Comparison of ENCODE assay signal across 16 cellular contexts in the genomic region with DNA sequence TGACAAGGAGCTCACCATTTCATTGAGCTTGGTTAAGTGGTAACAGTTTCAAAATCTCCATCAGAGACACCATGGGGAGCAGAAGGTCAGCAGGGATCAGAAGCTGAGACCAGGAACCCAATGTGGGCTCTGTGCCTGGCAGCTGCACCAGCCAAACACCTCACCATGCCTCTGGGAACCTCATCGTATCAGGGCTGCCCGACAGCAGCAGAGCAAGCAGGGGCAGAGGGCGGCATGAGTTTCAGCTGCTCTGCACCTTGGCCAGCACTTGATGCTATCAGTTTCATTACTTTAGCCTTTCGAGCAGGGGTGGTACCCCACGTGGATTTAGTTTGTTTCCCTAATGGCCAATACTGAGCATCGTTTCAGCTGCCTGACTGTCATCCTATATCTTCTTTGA.
"Had no signal": no experiment of that assay in that cellular context is flagged by ENCODE, and none has a peak within 500 bp of the region (broad histone marks: within the 10 kb centered on the region; RNA-seq: fewer than 3 reads in every experiment).

No MANE protein-coding gene starts in this region.

- DNase-seq: activated CD4-positive, alpha-beta T cell treated with anti-CD3 and anti-CD28 coated beads, Interleukin-2, amount 10 ng/mL, durations not matched to agents 7 days and 5 days; activated CD4-positive, CD25-positive, alpha-beta regulatory T cell treated with anti-CD3 and anti-CD28 coated beads, Interleukin-2, amount 50 U/mL, for 72 hours; activated naive CD4-positive, alpha-beta T cell; activated T-cell treated with anti-CD3 and anti-CD28 coated beads, Interleukin-2, amount 50 U/mL, for 1 hour; effector CD4-positive, alpha-beta T cell; naive B cell; retina; stimulated activated CD4-positive, alpha-beta T cell treated with anti-CD3 and anti-CD28 coated beads, Interleukin-12 subunit alpha, Interleukin-12 subunit beta, amount 100 ng/mL, for 4 hours; stimulated activated CD4-positive, alpha-beta T cell treated with anti-CD3 and anti-CD28 coated beads, Interleukin-4, amount 100 ng/mL, for 4 hours; stimulated activated naive CD8-positive, alpha-beta T cell treated with anti-CD3 and anti-CD28 coated beads, Interleukin-15, Interleukin-2, amounts not matched to agents 100 U/mL and 50 U/mL, for 24 hours had no signal

- H3K27ac ChIP-seq: VCaP had no signal

- H3K4me3 ChIP-seq: lung had no signal

- ATAC-seq: left lobe of liver; stimulated activated naive CD8-positive, alpha-beta T cell treated with anti-CD3 and anti-CD28 coated beads, Interleukin-15, Interleukin-2, amounts not matched to agents 100 U/mL and 50 U/mL, for 24 hours had no signal

- H3K4me3 Mint-ChIP-seq: activated CD4-positive, alpha-beta T cell treated with anti-CD3 and anti-CD28 coated beads, Interleukin-2, amount 10 ng/mL, durations not matched to agents 7 days and 5 days; brain; dendritic cell treated with granulocyte-macrophage colony-stimulating factor and Interleukin-4, amounts not matched to agents 40 ng/mL and 50 ng/mL, for 4 days; naive B cell had no signal

- H3K27me3 Mint-ChIP-seq: activated CD4-positive, alpha-beta T cell treated with anti-CD3 and anti-CD28 coated beads, Interleukin-2, amount 10 ng/mL, durations not matched to agents 7 days and 5 days; dendritic cell treated with granulocyte-macrophage colony-stimulating factor and Interleukin-4, amounts not matched to agents 40 ng/mL and 50 ng/mL, for 4 days; naive B cell; progenitor cell of endocrine pancreas had no signal

- H3K9me3 Mint-ChIP-seq: activated CD4-positive, alpha-beta T cell treated with anti-CD3 and anti-CD28 coated beads, Interleukin-2, amount 10 ng/mL, durations not matched to agents 7 days and 5 days; brain; dendritic cell treated with granulocyte-macrophage colony-stimulating factor and Interleukin-4, amounts not matched to agents 40 ng/mL and 50 ng/mL, for 4 days; naive B cell had no signal

- H3K4me1 Mint-ChIP-seq: activated CD4-positive, alpha-beta T cell treated with anti-CD3 and anti-CD28 coated beads, Interleukin-2, amount 10 ng/mL, durations not matched to agents 7 days and 5 days; brain; naive B cell had no signal

- H3K27ac Mint-ChIP-seq: activated CD4-positive, alpha-beta T cell treated with anti-CD3 and anti-CD28 coated beads, Interleukin-2, amount 10 ng/mL, durations not matched to agents 7 days and 5 days; brain; dendritic cell treated with granulocyte-macrophage colony-stimulating factor and Interleukin-4, amounts not matched to agents 40 ng/mL and 50 ng/mL, for 4 days; progenitor cell of endocrine pancreas had no signal
